ENCODE assay signal across 21 cellular contexts in genomic region chr5:95930141-95930540, GRCh38. TPM values are rescaled to one million over a fixed set of nuclear protein-coding genes. Genes with fewer than 3 reads are reported as not detected.
A peak's percentile ranks its signal among the peaks of the same experiment; 100 is the strongest.
DNase-seq lines count a peak whose midpoint lies in the region; ATAC-seq, FAIRE-seq and TF ChIP-seq lines count a peak whose summit lies in the region.
"Had no signal": no experiment of that assay in that cellular context is flagged by ENCODE, and none has a peak within 500 bp of the region (broad histone marks: within the 10 kb centered on the region; RNA-seq: fewer than 3 reads in every experiment).

No MANE protein-coding gene starts in this region.

- H3K27me3 ChIP-seq in BLaER1 treated with 17β-estradiol and CSF1 and Interleukin-3, amounts not matched to agents 10 nM and 100 nM, result no peaks in the 10 kb centered on the region
- H3K27me3 ChIP-seq in IMR-90 (ENCODE audit: control insufficient read depth, insufficient read depth, low read length) (no peaks in the 10 kb centered on the region), GM12878 (replicated peaks in 1 of 2; ENCODE audit: control insufficient read depth in 2 of 2, insufficient read depth in 2 of 2, low read length in 1 of 2) (no peaks in the 10 kb centered on the region), BE2C (no peaks in the 10 kb centered on the region)

- H3K27ac ChIP-seq in BLaER1 treated with 17β-estradiol and CSF1 and Interleukin-3, amounts not matched to agents 10 nM and 100 nM, result no peak overlapping the region
- H3K27ac ChIP-seq in IMR-90 (ENCODE audit: insufficient read depth, low read length) (no peak overlapping the region), GM12878 (ENCODE audit: control insufficient read depth, insufficient read depth) (peak overlapping the region; percentile 91)

- in situ Hi-C loops in IMR-90 (cut with MboI; ENCODE audit: low sequenced_read_pairs), result no loop called here
- in situ Hi-C loops in GM12878 (cut with MboI), result no loop called here

- DNase-seq in IMR-90 (no peak), GM12878 (ENCODE audit: low read depth, low spot score) (no peak), progenitor cell of endocrine pancreas (ENCODE audit: low spot score, unreplicated experiment) (no peak), urothelium cell line (ENCODE audit: low spot score) (no peak), BE2C (no peak)
- DNase-seq: ACHN; CD8-positive, alpha-beta memory T cell; DMS79 treated with DMSO at 0.1 percent for 48 hours; GOT3; NCI-H1105 treated with DMSO at 0.1 percent for 48 hours; NCI-H187; NCI-H345; NCI-H526; NK-92 treated with Interleukin-12 subunit alpha and Interleukin-12 subunit beta, amount 100 ng/mL, for 24 hours; OCI-M1 had no signal

- peak overlapping the region; percentile 40 to 61 (median 56); a peak in 20 of 22 replicates for H3K4me2 ChIP-seq in BLaER1 treated with 17β-estradiol and CSF1 and Interleukin-3, amounts not matched to agents 10 nM and 100 nM
- H3K4me2 ChIP-seq in IMR-90 (ENCODE audit: low read depth, low read length) (0 out of 2 replicates have a peak overlapping the region, but pooled peaks have one; percentile 49), GM12878 (ENCODE audit: control insufficient read depth, insufficient read depth) (no peak overlapping the region; the same call in 1 of the 2 replicates)

- H4K91ac ChIP-seq in IMR-90 (ENCODE audit: insufficient read depth, low read depth, low read length), result no peak overlapping the region

- dilution Hi-C loops in IMR-90 (cut with HindIII; ENCODE audit: low sequenced_read_pairs, unreplicated experiment), result no loop called here

- H2BK5ac ChIP-seq in IMR-90 (ENCODE audit: low read depth, low read length, poor library complexity, severe bottlenecking), result no peak overlapping the region

- BruUV-seq in IMR-90 (replicated peaks; lab: Mats Ljungman, UMichigan), result no TSS peak
- no TSS peak for BruUV-seq in GM12878 (replicated peaks; lab: Mats Ljungman, UMichigan)

- no peak overlapping the region for H3K56ac ChIP-seq in IMR-90 (ENCODE audit: extremely low read depth, insufficient read depth, low read length)

- SMC1A ChIA-PET in GM12878 (lab: Charles Lee; ENCODE audit: uncharacterized antibody, unreplicated experiment), result interaction anchor here (2.8 kb wide), 1 partner anchor 14 kb away, joined by 21 read pairs; no protein-coding TSS in a partner anchor

- peaks cover 0 to 10% (median 0%) of the 10 kb centered on the region in 11 experiments; a peak in 3 of 22 replicates for H3K9me3 ChIP-seq in BLaER1 treated with 17β-estradiol and CSF1 and Interleukin-3, amounts not matched to agents 10 nM and 100 nM (replicated peaks in 1 of 11)
- H3K9me3 ChIP-seq in IMR-90 (ENCODE audit: control insufficient read depth, insufficient read depth, low read length) (no peaks in the 10 kb centered on the region), GM12878 (replicated peaks; ENCODE audit: control insufficient read depth, insufficient read depth, low read length) (no peaks in the 10 kb centered on the region; the same call in 1 of the 3 replicates), BE2C (no peaks in the 10 kb centered on the region; the same call in 1 of the 2 replicates)

- peaks cover 23 to 53% (median 41%) of the 10 kb centered on the region in 10 experiments for H3K4me1 ChIP-seq in BLaER1 treated with 17β-estradiol and CSF1 and Interleukin-3, amounts not matched to agents 10 nM and 100 nM
- H3K4me1 ChIP-seq in IMR-90 (ENCODE audit: control insufficient read depth, insufficient read depth, low read length) (peaks cover 21% of the 10 kb centered on the region), GM12878 (ENCODE audit: control insufficient read depth, insufficient read depth, low read length) (peaks cover 55% of the 10 kb centered on the region), BE2C (no peaks in the 10 kb centered on the region)

- ATAC-seq in IMR-90 (ENCODE audit: low read depth) (no peak), GM12878 (no peak), GM21390 (IDR thresholded peaks at IDR 0.05; ENCODE audit: unreplicated experiment) (no peak)

- H3K9me1 ChIP-seq in IMR-90 (ENCODE audit: insufficient read depth, low read length), result peaks cover 12% of the 10 kb centered on the region

- TF ChIP-seq POLR2A in IMR-90 (IDR thresholded peaks at IDR 0.05; ENCODE audit: low read depth, low read length), result no peak
- TF ChIP-seq POLR2A in GM12878 (IDR thresholded peaks at IDR 0.05; ENCODE audit: low read depth, low read length), result no peak

- no peak overlapping the region for H2AK5ac ChIP-seq in IMR-90 (ENCODE audit: low read depth, low read length)

- H3K4me1 Mint-ChIP-seq in progenitor cell of endocrine pancreas (ENCODE audit: low read depth), result peaks cover 53% of the 10 kb centered on the region

- RAD21 ChIA-PET in GM12878 (lab: Charles Lee; ENCODE audit: unreplicated experiment), result interaction anchor here (2.8 to 2.9 kb wide), 3 partner anchors 13 to 28 kb away, joined by 12 to 23 read pairs (median 17); no protein-coding TSS in a partner anchor

- no peak overlapping the region for H3K4me3 Mint-ChIP-seq in progenitor cell of endocrine pancreas (ENCODE audit: low read depth)
- H3K4me3 Mint-ChIP-seq: CD8-positive, alpha-beta memory T cell had no signal

- FAIRE-seq in GM12878 (lab: Jason Lieb, UNC), result no peak
- no peak for FAIRE-seq in urothelium cell line (lab: Jason Lieb, UNC)
- FAIRE-seq: D721Med, G401.6, GM12891, GM18507 had no signal

- H2BK20ac ChIP-seq in IMR-90 (ENCODE audit: low read depth, low read length), result no peak overlapping the region

- H3K36me3 ChIP-seq in BLaER1 treated with 17β-estradiol and CSF1 and Interleukin-3, amounts not matched to agents 10 nM and 100 nM, result peaks cover 0 to 25% (median 4%) of the 10 kb centered on the region in 11 experiments; a peak in 8 of 22 replicates
- H3K36me3 ChIP-seq in IMR-90 (ENCODE audit: control insufficient read depth, insufficient read depth, low read length), result peaks cover 18% of the 10 kb centered on the region
- no peaks in the 10 kb centered on the region; a peak in 2 of 4 replicates for H3K36me3 ChIP-seq in GM12878 (ENCODE audit: control insufficient read depth in 2 of 2, insufficient read depth in 2 of 2, low read length in 1 of 2)
- H3K36me3 ChIP-seq in BE2C, result no peaks in the 10 kb centered on the region

- intact Hi-C loops in IMR-90 (cut with micrococcal nuclease) (no loop called here), GM12878 (cut with micrococcal nuclease; ENCODE audit: unreplicated experiment) (no loop called here)

- no peak overlapping the region for H3K23ac ChIP-seq in IMR-90 (ENCODE audit: low read depth, low read length)

- peak overlapping the region; percentile 57 for H3K27ac Mint-ChIP-seq in progenitor cell of endocrine pancreas
- H3K27ac Mint-ChIP-seq: CD8-positive, alpha-beta memory T cell had no signal

- no peak overlapping the region for H2BK120ac ChIP-seq in IMR-90 (ENCODE audit: low read depth, low read length)

- H2BK15ac ChIP-seq in IMR-90 (ENCODE audit: low read depth, low read length), result no peak overlapping the region

- H3K14ac ChIP-seq in IMR-90 (replicated peaks; ENCODE audit: low read depth, low read length), result no peak overlapping the region

- peaks cover 65% of the 10 kb centered on the region for H3K79me2 ChIP-seq in GM12878 (ENCODE audit: control insufficient read depth, insufficient read depth, low read length)

- no peak for TF ChIP-seq CTCF in IMR-90 (conservative IDR thresholded peaks at IDR 0.05; ENCODE audit: low read depth, low read length)
- no peak for TF ChIP-seq CTCF in GM12878 (IDR thresholded peaks at IDR 0.05 in 2 of 3, conservative IDR thresholded peaks at IDR 0.05 in 1 of 3; ENCODE audit: control insufficient read depth in 2 of 3, extremely low read depth in 1 of 3, insufficient read depth in 1 of 3, low read depth in 3 of 3, low read length in 3 of 3)
- TF ChIP-seq CTCF in progenitor cell of endocrine pancreas (IDR thresholded peaks at IDR 0.05; ENCODE audit: unreplicated experiment), result no peak
- TF ChIP-seq CTCF in BE2C (IDR thresholded peaks at IDR 0.05; ENCODE audit: low read depth, low read length), result no peak

- H3K9ac ChIP-seq in BLaER1 treated with 17β-estradiol and CSF1 and Interleukin-3, amounts not matched to agents 10 nM and 100 nM, result no peak overlapping the region
- H3K9ac ChIP-seq in IMR-90 (ENCODE audit: low read depth, low read length) (no peak overlapping the region), GM12878 (ENCODE audit: control insufficient read depth, insufficient read depth, low read length) (peak overlapping the region; percentile 4; the same call in 1 of the 2 replicates)

- H3K36me3 Mint-ChIP-seq in progenitor cell of endocrine pancreas (ENCODE audit: insufficient read depth), result peaks cover 13% of the 10 kb centered on the region

- H3K18ac ChIP-seq in IMR-90 (ENCODE audit: low read depth, low read length), result no peak overlapping the region

- CTCF ChIA-PET in IMR-90 (lab: Yijun Ruan, JAX) (no interaction called here), GM12878 (lab: Yijun Ruan, JAX) (no interaction called here)

- H3K4ac ChIP-seq in IMR-90 (ENCODE audit: low read depth, low read length), result no peak overlapping the region

- TF ChIP-seq RAD21 in IMR-90 (IDR thresholded peaks at IDR 0.05; ENCODE audit: low read length) (no peak), GM12878 (IDR thresholded peaks at IDR 0.05; ENCODE audit: insufficient read depth, low read depth, low read length) (no peak)

- no peaks in the 10 kb centered on the region for H3K27me3 Mint-ChIP-seq in progenitor cell of endocrine pancreas
- H3K27me3 Mint-ChIP-seq: CD8-positive, alpha-beta memory T cell had no signal

- no peak overlapping the region for H2AK9ac ChIP-seq in IMR-90 (replicated peaks; ENCODE audit: low read depth, low read length, poor library complexity)

- no CpG with 5 or more reads among the region's 2 CpGs for WGBS in IMR-90 (ENCODE audit: extremely low coverage in 2 of 2, insufficient read length in 1 of 2), 2 experiments
- WGBS in GM12878 (ENCODE audit: insufficient coverage, insufficient replicate concordance, low lambda C conversion rate, missing lambda C conversion rate), result 74% methylated on average over 2 of the region's 2 CpGs

- H3K4me3 ChIP-seq in BLaER1 treated with 17β-estradiol and CSF1 and Interleukin-3, amounts not matched to agents 10 nM and 100 nM, result no peak overlapping the region
- H3K4me3 ChIP-seq in IMR-90 (ENCODE audit: insufficient read depth, low read depth, low read length) (no peak overlapping the region), GM12878 (no peak overlapping the region), BE2C (ENCODE audit: low read depth, low read length) (no peak overlapping the region)

- POLR2A ChIA-PET in IMR-90 (lab: Charles Lee; ENCODE audit: unreplicated experiment), result no interaction called here
- POLR2A ChIA-PET in GM12878 (lab: Charles Lee), result no interaction called here

- TF ChIP-seq EP300 in GM12878 (IDR thresholded peaks at IDR 0.05; ENCODE audit: borderline replicate concordance in 1 of 2, control insufficient read depth in 1 of 2, low read depth in 2 of 2, low read length in 2 of 2), result no peak

- H4K5ac ChIP-seq in IMR-90 (ENCODE audit: low read depth, low read length), result no peak overlapping the region

- no peaks in the 10 kb centered on the region for H3K9me3 Mint-ChIP-seq in progenitor cell of endocrine pancreas (ENCODE audit: low read depth)
- H3K9me3 Mint-ChIP-seq: CD8-positive, alpha-beta memory T cell had no signal

- H3K79me1 ChIP-seq in IMR-90 (ENCODE audit: low read depth in 1 of 2, low read length in 2 of 2), result peaks cover 0 to 64% of the 10 kb centered on the region in 2 experiments; a peak in 3 of 4 replicates

- H2AFZ ChIP-seq in IMR-90 (replicated peaks; ENCODE audit: low read length, poor library complexity) (no peak overlapping the region), GM12878 (ENCODE audit: control insufficient read depth, low read depth, low read length) (no peak overlapping the region)

- H4K8ac ChIP-seq in IMR-90 (ENCODE audit: low read depth in 2 of 2, low read length in 2 of 2), result no peak overlapping the region

- H4K20me1 ChIP-seq in BLaER1 treated with 17β-estradiol and CSF1 and Interleukin-3, amounts not matched to agents 10 nM and 100 nM, result peaks cover 0 to 96% (median 7%) of the 10 kb centered on the region in 11 experiments; a peak in 12 of 22 replicates
- H4K20me1 ChIP-seq in IMR-90 (ENCODE audit: insufficient read depth, low read length), result peaks cover 84% of the 10 kb centered on the region
- no peaks in the 10 kb centered on the region for H4K20me1 ChIP-seq in GM12878 (ENCODE audit: control insufficient read depth, insufficient read depth)

RNA-seq across cellular contexts. Expression of gene ELL2, which starts 31.5 kb away (rescaled TPM):
- total RNA-seq in IMR-90 (2012; rRNA removed) (92.5 and 137 TPM in 2 replicates), GM12878 (2014; rRNA removed) (59.9 and 61.6 TPM in 2 replicates), GM12878 (2014; rRNA removed; fragmentation: Illumina TruSeq; extraction: Trizol) (83.8 and 87.5 TPM in 2 replicates), GM12878 (2021) (76.1 and 76.9 TPM in 2 replicates), progenitor cell of endocrine pancreas (124 and 145 TPM in 2 replicates)
- polyA plus RNA-seq in IMR-90 (2012; rRNA removed) (52.4 and 61.4 TPM in 2 replicates), GM12878 (2011; rRNA removed) (91.4 and 122 TPM in 2 replicates), GM12878 (2014; fragmentation: Illumina TruSeq; extraction: Trizol) (64.9 and 73.3 TPM in 2 replicates), GM12878 (2014; fragmentation: Nextera tagmentation; extraction: Ambion mirVana) (10 to 100 TPM; 24.2 to 34.4 TPM), GM12878 (2014; rRNA removed) (46.4 and 47.7 TPM in 2 replicates), GM12878 (2016; fragmentation: Nextera tagmentation; extraction: Ambion mirVana) (10 to 100 TPM; 50.2 to 53.1 TPM)
- 16.4 and 21.9 TPM in 2 replicates for polyA plus RNA-seq in IMR-90 (2012; cell fraction: cytosol; rRNA removed)
- 23.4 and 161 TPM in 2 replicates for polyA plus RNA-seq in IMR-90 (2012; cell fraction: nucleus; rRNA removed; ENCODE audit: low replicate concordance)
- total RNA-seq in GM12878 (2013; cell fraction: nucleolus; rRNA removed), result 85.3 and 105 TPM in 2 replicates
- polyA plus RNA-seq in GM12878 (2011; ENCODE audit: low read depth), result 24.4 TPM
- polyA plus RNA-seq in GM12878 (2011; cell fraction: cytosol; rRNA removed), result 38.3 and 41.6 TPM in 2 replicates
- 70.5 and 86.0 TPM in 2 replicates for polyA plus RNA-seq in GM12878 (2011; cell fraction: nucleus; rRNA removed)
- 32.2 and 37.2 TPM in 2 replicates for polyA plus RNA-seq in GM12878 (2012)
- polyA minus RNA-seq in GM12878 (2011; rRNA and poly(A)+ RNA removed), result 110 and 125 TPM in 2 replicates
- polyA minus RNA-seq in GM12878 (2011; cell fraction: cytosol; rRNA and poly(A)+ RNA removed), result 41.3 and 44.8 TPM in 2 replicates
- polyA minus RNA-seq in GM12878 (2011; cell fraction: nucleus; rRNA and poly(A)+ RNA removed), result 172 and 368 TPM in 2 replicates
- 0.32 TPM for polyA plus RNA-seq in BE2C (2012; ENCODE audit: insufficient read depth, insufficient read length, low read depth)
